ENCODE assay signal across 16 cellular contexts in the genomic region with DNA sequence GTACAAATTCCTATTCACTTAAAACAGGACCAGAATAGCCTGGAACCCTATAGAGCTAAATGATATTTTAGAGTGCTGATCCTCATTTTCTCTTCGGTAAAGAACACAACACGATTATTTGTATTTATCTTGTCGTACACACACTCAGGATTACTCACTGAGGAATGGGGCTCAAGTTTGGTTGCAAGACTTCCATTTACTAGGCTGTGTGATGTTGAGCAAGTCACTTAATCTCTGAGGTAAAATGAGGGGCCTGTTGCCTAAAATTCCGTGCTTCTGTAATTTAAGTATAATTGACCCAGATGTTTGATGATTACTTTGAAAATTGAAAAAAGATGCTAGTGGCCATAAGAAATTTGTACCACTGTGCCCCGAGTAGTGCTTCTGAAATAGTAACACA.
"Had no signal": no experiment of that assay in that cellular context is flagged by ENCODE, and none has a peak within 500 bp of the region (broad histone marks: within the 10 kb centered on the region; RNA-seq: fewer than 3 reads in every experiment).

No MANE protein-coding gene starts in this region.

- DNase-seq: effector memory CD8-positive, alpha-beta T cell; heart left ventricle; hippocampal formation; islet precursor cell; natural killer cell; posterior cingulate gyrus; sigmoid colon; small intestine; stimulated activated CD4-positive, alpha-beta T cell treated with anti-CD3 and anti-CD28 coated beads, Interleukin-2, amount 100 ng/mL, for 48 hours; stimulated activated naive CD4-positive, alpha-beta T cell treated with Interleukin-2 at 50 U/mL for 16 hours; trophoblast cell had no signal

- H3K4me1 Mint-ChIP-seq: natural killer cell, neural crest cell had no signal

- H3K4me3 Mint-ChIP-seq: effector memory CD8-positive, alpha-beta T cell; mesothelial cell of epicardium; natural killer cell; neural crest cell had no signal

- H3K9me3 Mint-ChIP-seq: effector memory CD8-positive, alpha-beta T cell; natural killer cell; neural crest cell had no signal

- H3K27ac ChIP-seq: epithelial cell of prostate, esophagus muscularis mucosa, heart left ventricle, sigmoid colon had no signal

- H3K36me3 ChIP-seq: sigmoid colon had no signal

- ATAC-seq: effector memory CD8-positive, alpha-beta T cell; heart left ventricle; left lobe of liver; natural killer cell had no signal

- H3K4me3 ChIP-seq: esophagus muscularis mucosa, heart left ventricle, sigmoid colon had no signal

- H3K9me3 ChIP-seq: esophagus muscularis mucosa, heart left ventricle, sigmoid colon had no signal

- H3K27me3 ChIP-seq: esophagus muscularis mucosa, heart left ventricle, sigmoid colon had no signal

- H3K27ac Mint-ChIP-seq: effector memory CD8-positive, alpha-beta T cell; mesothelial cell of epicardium; natural killer cell had no signal

- H3K27me3 Mint-ChIP-seq: effector memory CD8-positive, alpha-beta T cell had no signal
